Comparison of ENCODE assay signal across 28 cellular contexts in genomic region chr6:125144822-125145221, GRCh38. TPM values are rescaled to one million over a fixed set of nuclear protein-coding genes. Genes with fewer than 3 reads are reported as not detected.
DNase-seq lines count a peak whose midpoint lies in the region; TF ChIP-seq lines count a peak whose summit lies in the region.
"Had no signal": no experiment of that assay in that cellular context is flagged by ENCODE, and none has a peak within 500 bp of the region (broad histone marks: within the 10 kb centered on the region; RNA-seq: fewer than 3 reads in every experiment).

No MANE protein-coding gene starts in this region.

- H3K4me1 Mint-ChIP-seq in activated CD4-positive, alpha-beta T cell treated with anti-CD3 and anti-CD28 coated beads, Interleukin-2, amount 10 ng/mL, durations not matched to agents 24 days and 14 days: no peaks in the 10 kb centered on the region
- H3K4me1 Mint-ChIP-seq in endothelial cell (ENCODE audit: unreplicated experiment): peaks cover 18% of the 10 kb centered on the region
- H3K4me1 Mint-ChIP-seq: B cell; CD14-positive monocyte; CD4-positive, alpha-beta memory T cell; CD4-positive, CD25-positive, alpha-beta regulatory T cell; CD8-positive, alpha-beta memory T cell had no signal

- H3K27me3 Mint-ChIP-seq in activated CD4-positive, alpha-beta T cell treated with anti-CD3 and anti-CD28 coated beads, Interleukin-2, amount 10 ng/mL, durations not matched to agents 24 days and 14 days: peaks cover 7% of the 10 kb centered on the region
- peaks cover 2% of the 10 kb centered on the region for H3K27me3 Mint-ChIP-seq in endothelial cell (ENCODE audit: unreplicated experiment)

- H3K27ac Mint-ChIP-seq in activated CD4-positive, alpha-beta T cell treated with anti-CD3 and anti-CD28 coated beads, Interleukin-2, amount 10 ng/mL, durations not matched to agents 24 days and 14 days: no peak overlapping the region
- peak overlapping the region; percentile 98 for H3K27ac Mint-ChIP-seq in endothelial cell (ENCODE audit: unreplicated experiment)
- H3K27ac Mint-ChIP-seq: B cell; CD14-positive monocyte; CD4-positive, alpha-beta memory T cell; CD4-positive, alpha-beta T cell; CD4-positive, CD25-positive, alpha-beta regulatory T cell; CD8-positive, alpha-beta memory T cell; CD8-positive, alpha-beta T cell had no signal

- intact Hi-C loops in activated CD4-positive, alpha-beta T cell treated with anti-CD3 and anti-CD28 coated beads, Interleukin-2, amount 10 ng/mL, durations not matched to agents 24 days and 14 days (cut with micrococcal nuclease): no loop called here

- no peaks in the 10 kb centered on the region for H3K9me3 Mint-ChIP-seq in activated CD4-positive, alpha-beta T cell treated with anti-CD3 and anti-CD28 coated beads, Interleukin-2, amount 10 ng/mL, durations not matched to agents 24 days and 14 days
- H3K9me3 Mint-ChIP-seq in endothelial cell (ENCODE audit: unreplicated experiment): peaks cover 15% of the 10 kb centered on the region
- H3K9me3 Mint-ChIP-seq: CD4-positive, alpha-beta T cell; CD8-positive, alpha-beta memory T cell; CD8-positive, alpha-beta T cell had no signal

- DNase-seq in activated CD4-positive, alpha-beta T cell treated with anti-CD3 and anti-CD28 coated beads, Interleukin-2, amount 10 ng/mL, durations not matched to agents 24 days and 14 days: peak; percentile 12
- DNase-seq in activated CD4-positive, alpha-beta T cell treated with anti-CD3 and anti-CD28 coated beads, Interleukin-2, amount 50 U/mL, for 1 hour: no peak
- DNase-seq in dermis blood vessel endothelial cell (peak; percentile 19), endothelial cell (ENCODE audit: low spot score) (no peak), GF-D8 (lab: John Stamatoyannopoulos, UW) (no peak), GM19240 (ENCODE audit: insufficient read length, low spot score) (no peak)
- DNase-seq: 8988T; ACHN; AML-193; BE2C; C1 segment of cervical spinal cord; Caco-2; Calu3; CD4-positive, alpha-beta memory T cell; CD4-positive, alpha-beta T cell; CD4-positive, CD25-positive, alpha-beta regulatory T cell; CD8-positive, alpha-beta memory T cell; CD8-positive, alpha-beta T cell; COR-L47; DMS 273 treated with DMSO at 0.1 percent for 48 hours; DMS153; DMS53; DMS79; DMS79 treated with DMSO at 0.1 percent for 48 hours; DND-41; EL had no signal

- no peak overlapping the region for H3K4me3 Mint-ChIP-seq in activated CD4-positive, alpha-beta T cell treated with anti-CD3 and anti-CD28 coated beads, Interleukin-2, amount 10 ng/mL, durations not matched to agents 24 days and 14 days
- no peak overlapping the region for H3K4me3 Mint-ChIP-seq in endothelial cell (ENCODE audit: unreplicated experiment)
- H3K4me3 Mint-ChIP-seq: B cell; CD14-positive monocyte; CD4-positive, alpha-beta memory T cell; CD4-positive, alpha-beta T cell; CD4-positive, CD25-positive, alpha-beta regulatory T cell; CD8-positive, alpha-beta memory T cell; CD8-positive, alpha-beta T cell had no signal

- no peak for TF ChIP-seq CTCF in endothelial cell (IDR thresholded peaks at IDR 0.05; ENCODE audit: unreplicated experiment)

- H3K36me3 Mint-ChIP-seq in activated CD4-positive, alpha-beta T cell treated with anti-CD3 and anti-CD28 coated beads, Interleukin-2, amount 10 ng/mL, durations not matched to agents 24 days and 14 days (ENCODE audit: low read depth): no peaks in the 10 kb centered on the region
- peaks cover 29% of the 10 kb centered on the region for H3K36me3 Mint-ChIP-seq in endothelial cell (ENCODE audit: low read depth, unreplicated experiment)
- H3K36me3 Mint-ChIP-seq: CD14-positive monocyte; CD4-positive, alpha-beta memory T cell; CD4-positive, CD25-positive, alpha-beta regulatory T cell; CD8-positive, alpha-beta memory T cell; CD8-positive, alpha-beta T cell had no signal

RNA-seq across cellular contexts. Expression of gene TPD52L1, which starts 8.8 kb away (rescaled TPM):
- total RNA-seq in activated CD4-positive, alpha-beta T cell treated with anti-CD3 and anti-CD28 coated beads, Interleukin-2, amount 10 ng/mL, durations not matched to agents 24 days and 14 days: not detected in 2 replicates
- 10.7 and 10.8 TPM in 2 replicates for total RNA-seq in dermis blood vessel endothelial cell
- total RNA-seq in endothelial cell (ENCODE audit: unreplicated experiment): 118 TPM
- total RNA-seq: B cell; CD4-positive, alpha-beta T cell; CD4-positive, CD25-positive, alpha-beta regulatory T cell; CD8-positive, alpha-beta memory T cell; CD8-positive, alpha-beta T cell had no signal

Comparison
In these comparisons a context has a peak if more than half of its experiments do, and no peak if none do; other contexts are left out.
1. DNase-seq: peak in activated CD4-positive, alpha-beta T cell treated with anti-CD3 and anti-CD28 coated beads, Interleukin-2, amount 10 ng/mL, durations not matched to agents 24 days and 14 days (single experiment) and dermis blood vessel endothelial cell (single experiment); none in activated CD4-positive, alpha-beta T cell treated with anti-CD3 and anti-CD28 coated beads, Interleukin-2, amount 50 U/mL, for 1 hour (single experiment), endothelial cell (single experiment), GF-D8 (single experiment) and GM19240 (single experiment).
2. RNA of gene TPD52L1, which starts 8.8 kb away (total RNA-seq): 118 TPM in endothelial cell (single experiment) and 10.7 to 10.8 TPM in dermis blood vessel endothelial cell; not detected in activated CD4-positive, alpha-beta T cell treated with anti-CD3 and anti-CD28 coated beads, Interleukin-2, amount 10 ng/mL, durations not matched to agents 24 days and 14 days; every median in the first group is over 10 times any median in the second.